ENCODE assay signal across 8 cellular contexts in genomic region chr2:188524519-188525113, GRCh38.
DNase-seq lines count a peak whose midpoint lies in the region; ATAC-seq and TF ChIP-seq lines count a peak whose summit lies in the region.

No MANE protein-coding gene starts in this region.

- intact Hi-C loops in activated CD4-positive, alpha-beta T cell treated with anti-CD3 and anti-CD28 coated beads for 36 hours (cut with DNase I, micrococcal nuclease): loop anchor here (1.0 to 10.0 kb wide), 5 partner anchors 459 to 888 kb away; no protein-coding TSS in a partner anchor

- no peak for TF ChIP-seq POLR2A in erythroblast (IDR thresholded peaks at IDR 0.05; ENCODE audit: low read length)

- no peak overlapping the region for H3K27ac Mint-ChIP-seq in activated CD4-positive, alpha-beta T cell treated with anti-CD3 and anti-CD28 coated beads for 36 hours
- no peak overlapping the region for H3K27ac Mint-ChIP-seq in neural crest cell (ENCODE audit: unreplicated experiment)

- CTCF ChIA-PET in activated CD4-positive, alpha-beta T cell treated with anti-CD3 and anti-CD28 coated beads for 36 hours (lab: Charles Lee): interaction anchor here (1.0 to 2.4 kb wide), 6 partner anchors 11 to 887 kb away, joined by 3 to 20 read pairs (median 4); no protein-coding TSS in a partner anchor

- no peaks in the 10 kb centered on the region for H3K4me1 Mint-ChIP-seq in activated CD4-positive, alpha-beta T cell treated with anti-CD3 and anti-CD28 coated beads for 36 hours
- peaks cover 20% of the 10 kb centered on the region for H3K4me1 Mint-ChIP-seq in neural crest cell

- no peaks in the 10 kb centered on the region for H3K9me3 Mint-ChIP-seq in activated CD4-positive, alpha-beta T cell treated with anti-CD3 and anti-CD28 coated beads for 36 hours (ENCODE audit: low read depth)
- H3K9me3 Mint-ChIP-seq in neural crest cell: no peaks in the 10 kb centered on the region

- no peaks in the 10 kb centered on the region for H3K36me3 Mint-ChIP-seq in activated CD4-positive, alpha-beta T cell treated with anti-CD3 and anti-CD28 coated beads for 36 hours (ENCODE audit: low read depth)
- H3K36me3 Mint-ChIP-seq in neural crest cell (ENCODE audit: low read depth): peaks cover 2% of the 10 kb centered on the region

- ATAC-seq in activated CD4-positive, alpha-beta T cell treated with anti-CD3 and anti-CD28 coated beads for 36 hours: no peak
- peak; percentile 85 for ATAC-seq in GM21576 (IDR thresholded peaks at IDR 0.05; ENCODE audit: unreplicated experiment)

- no peak overlapping the region for H3K4me3 ChIP-seq in Jurkat, Clone E6-1 (ENCODE audit: low read length)

- POLR2A ChIA-PET in activated CD4-positive, alpha-beta T cell treated with anti-CD3 and anti-CD28 coated beads for 36 hours (lab: Charles Lee): interaction anchor here (0.7 kb wide), 1 partner anchor 216 kb away, joined by 5 read pairs; no protein-coding TSS in a partner anchor

- H3K27me3 Mint-ChIP-seq in activated CD4-positive, alpha-beta T cell treated with anti-CD3 and anti-CD28 coated beads for 36 hours: peaks cover 3% of the 10 kb centered on the region
- no peaks in the 10 kb centered on the region for H3K27me3 Mint-ChIP-seq in neural crest cell (ENCODE audit: low read depth)

- no peak overlapping the region for H3K4me3 Mint-ChIP-seq in activated CD4-positive, alpha-beta T cell treated with anti-CD3 and anti-CD28 coated beads for 36 hours
- H3K4me3 Mint-ChIP-seq in neural crest cell: no peak overlapping the region

- peak; percentile 97 for TF ChIP-seq CTCF in neural crest cell (conservative IDR thresholded peaks at IDR 0.05)

- peak; percentile 28 for DNase-seq in activated CD4-positive, alpha-beta T cell treated with anti-CD3 and anti-CD28 coated beads for 36 hours
- no peak for DNase-seq in activated CD4-positive, alpha-beta T cell treated with anti-CD3 and anti-CD28 coated beads, Interleukin-2, amount 50 U/mL, for 4 hours
- DNase-seq in Jurkat, Clone E6-1 (ENCODE audit: low read depth, low spot score): peak; percentile 40
- DNase-seq in SK-N-DZ (ENCODE audit: low spot score) (peak; percentile 67), erythroblast (lab: John Stamatoyannopoulos, UW) (peak; percentile 43 to 60), neural crest cell (ENCODE audit: low read depth, low spot score) (peak; percentile 38)
- DNase-seq in effector CD4-positive, alpha-beta T cell: no peak

Comparison
In these comparisons a context has a peak if more than half of its experiments do, and no peak if none do; other contexts are left out.
1. DNase-seq: peak in activated CD4-positive, alpha-beta T cell treated with anti-CD3 and anti-CD28 coated beads for 36 hours (single experiment), Jurkat, Clone E6-1 (single experiment), SK-N-DZ (single experiment), erythroblast (2 of 2) and neural crest cell (single experiment); none in activated CD4-positive, alpha-beta T cell treated with anti-CD3 and anti-CD28 coated beads, Interleukin-2, amount 50 U/mL, for 4 hours (0 of 2) and effector CD4-positive, alpha-beta T cell (single experiment).